39 cellular contexts compared by ENCODE assay signal in the genomic region with DNA sequence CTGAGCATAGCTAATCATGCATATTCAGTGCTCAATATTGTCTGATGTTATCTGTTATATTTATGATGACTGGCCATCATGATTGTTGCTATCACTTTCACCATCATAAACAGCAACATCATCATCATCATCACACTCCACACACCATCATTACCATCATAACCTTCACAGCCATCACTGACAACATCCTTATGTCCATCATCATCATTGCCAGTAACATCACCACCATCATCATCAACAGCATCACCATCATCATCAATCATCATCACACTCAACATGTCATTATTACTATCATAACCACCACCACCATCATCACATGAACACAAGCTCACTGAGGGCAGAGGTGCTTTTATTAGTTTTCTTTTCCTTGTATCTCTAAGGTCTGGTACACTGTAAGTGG.
"Had no signal": no experiment of that assay in that cellular context is flagged by ENCODE, and none has a peak within 500 bp of the region (broad histone marks: within the 10 kb centered on the region; RNA-seq: fewer than 3 reads in every experiment).

No MANE protein-coding gene starts in this region.

- H3K27me3 Mint-ChIP-seq: activated naive CD4-positive, alpha-beta T cell treated with anti-CD3 and anti-CD28 coated beads, Interleukin-2, amount 10 ng/mL, durations not matched to agents 7 days and 5 days; activated naive CD8-positive, alpha-beta T cell treated with anti-CD3 and anti-CD28 coated beads for 36 hours; activated naive CD8-positive, alpha-beta T cell treated with anti-CD3 and anti-CD28 coated beads, Interleukin-2, amount 10 ng/mL, durations not matched to agents 7 days and 5 days; brain; central memory CD8-positive, alpha-beta T cell had no signal

- H3K4me1 Mint-ChIP-seq: activated naive CD4-positive, alpha-beta T cell treated with anti-CD3 and anti-CD28 coated beads, Interleukin-2, amount 10 ng/mL, durations not matched to agents 7 days and 5 days; activated naive CD4-positive, alpha-beta T cell treated with anti-CD3 and anti-CD28 coated beads, Interleukin-2, amount 50 U/mL, for 24 hours; activated naive CD8-positive, alpha-beta T cell treated with anti-CD3 and anti-CD28 coated beads for 36 hours; activated naive CD8-positive, alpha-beta T cell treated with anti-CD3 and anti-CD28 coated beads, Interleukin-2, amount 10 ng/mL, durations not matched to agents 7 days and 5 days; activated naive CD8-positive, alpha-beta T cell treated with anti-CD3 and anti-CD28 coated beads, Interleukin-2, amount 50 U/mL, for 24 hours; activated T-helper 17 cell treated with anti-CD3 and anti-CD28 coated beads, Interleukin-2, amount 50 U/mL, for 72 hours; brain; central memory CD8-positive, alpha-beta T cell had no signal

- H3K36me3 ChIP-seq: adrenal gland, ascending aorta, brain microvascular endothelial cell, breast epithelium, cardiac muscle cell had no signal

- FAIRE-seq: astrocyte, bronchial epithelial cell had no signal

- H3K9me3 ChIP-seq: adrenal gland, ascending aorta, body of pancreas, breast epithelium had no signal

- ATAC-seq: activated naive CD4-positive, alpha-beta T cell treated with anti-CD3 and anti-CD28 coated beads, Interleukin-2, amount 50 U/mL, for 72 hours; activated naive CD8-positive, alpha-beta T cell treated with anti-CD3 and anti-CD28 coated beads, Interleukin-2, amount 50 U/mL, for 24 hours; activated T-cell treated with anti-CD3 and anti-CD28 coated beads, Interleukin-2, amount 50 U/mL, for 4 hours; activated T-cell treated with anti-CD3 and anti-CD28 coated beads, Interleukin-2, amount 50 U/mL, for 72 hours; activated T-helper 17 cell treated with anti-CD3 and anti-CD28 coated beads, Interleukin-2, amount 50 U/mL, for 72 hours; body of pancreas had no signal

- DNase-seq: activated effector memory CD4-positive, alpha-beta T cell treated with anti-CD3 and anti-CD28 coated beads, Interleukin-2, amount 50 U/mL, for 16 hours; activated effector memory CD4-positive, alpha-beta T cell treated with Interleukin-2 at 50 U/mL for 16 hours; activated gamma-delta T cell; activated gamma-delta T cell treated with Interleukin-2 at 50 U/mL for 16 hours; activated naive CD4-positive, alpha-beta T cell; activated naive CD4-positive, alpha-beta T cell treated with anti-CD3 and anti-CD28 coated beads for 36 hours; activated naive CD4-positive, alpha-beta T cell treated with anti-CD3 and anti-CD28 coated beads, Interleukin-2, amount 10 ng/mL, durations not matched to agents 7 days and 5 days; activated naive CD4-positive, alpha-beta T cell treated with anti-CD3 and anti-CD28 coated beads, Interleukin-2, amount 50 U/mL, for 16 hours; activated naive CD4-positive, alpha-beta T cell treated with Interleukin-2 at 50 U/mL for 16 hours; activated naive CD8-positive, alpha-beta T cell treated with anti-CD3 and anti-CD28 coated beads for 36 hours; activated naive CD8-positive, alpha-beta T cell treated with anti-CD3 and anti-CD28 coated beads, Interleukin-2, amount 10 ng/mL, durations not matched to agents 7 days and 5 days; activated naive CD8-positive, alpha-beta T cell treated with anti-CD3 and anti-CD28 coated beads, Interleukin-2, amount 50 U/mL, for 24 hours; activated T-cell treated with anti-CD3 and anti-CD28 coated beads, Interleukin-2, amount 50 U/mL, for 24 hours; activated T-cell treated with anti-CD3 and anti-CD28 coated beads, Interleukin-2, amount 50 U/mL, for 4 hours; activated T-cell treated with anti-CD3 and anti-CD28 coated beads, Interleukin-2, amount 50 U/mL, for 48 hours; activated T-cell treated with anti-CD3 and anti-CD28 coated beads, Interleukin-2, amount 50 U/mL, for 72 hours; adrenal gland; amniotic stem cell; amygdala; anterior cingulate cortex; aorta; body of pancreas; brain microvascular endothelial cell; caudate nucleus; central memory CD4-positive, alpha-beta T cell; cerebellar nuclear complex had no signal

- H3K27ac Mint-ChIP-seq: activated naive CD4-positive, alpha-beta T cell treated with anti-CD3 and anti-CD28 coated beads for 36 hours; activated naive CD4-positive, alpha-beta T cell treated with anti-CD3 and anti-CD28 coated beads, Interleukin-2, amount 10 ng/mL, durations not matched to agents 7 days and 5 days; activated naive CD4-positive, alpha-beta T cell treated with anti-CD3 and anti-CD28 coated beads, Interleukin-2, amount 50 U/mL, for 24 hours; activated naive CD4-positive, alpha-beta T cell treated with anti-CD3 and anti-CD28 coated beads, Interleukin-2, amount 50 U/mL, for 72 hours; activated naive CD8-positive, alpha-beta T cell; activated naive CD8-positive, alpha-beta T cell treated with anti-CD3 and anti-CD28 coated beads for 36 hours; activated naive CD8-positive, alpha-beta T cell treated with anti-CD3 and anti-CD28 coated beads, Interleukin-2, amount 10 ng/mL, durations not matched to agents 7 days and 5 days; activated naive CD8-positive, alpha-beta T cell treated with anti-CD3 and anti-CD28 coated beads, Interleukin-2, amount 50 U/mL, for 24 hours; activated T-cell treated with anti-CD3 and anti-CD28 coated beads, Interleukin-2, amount 50 U/mL, for 24 hours; activated T-cell treated with anti-CD3 and anti-CD28 coated beads, Interleukin-2, amount 50 U/mL, for 72 hours; activated T-helper 1 cell treated with anti-CD3 and anti-CD28 coated beads, Interleukin-12 subunit alpha, Interleukin-12 subunit beta, Interleukin-2, Interleukin-4 antibody, amounts not matched to agents 30 ng/mL and 10 ng/mL and 1 ng/mL, durations not matched to agents 14 hours and 24 hours and 36 hours; activated T-helper 17 cell treated with anti-CD3 and anti-CD28 coated beads, Interleukin-2, amount 50 U/mL, for 72 hours; activated T-helper 2 cell treated with anti-CD3 and anti-CD28 coated beads, Interferon-gamma antibody, Interleukin-2, Interleukin-4, amounts not matched to agents 10 μg/mL and 5 μg/mL and 100 μg/mL, durations not matched to agents 14 hours and 24 hours and 36 hours; brain had no signal

- H3K36me3 Mint-ChIP-seq: activated naive CD4-positive, alpha-beta T cell treated with anti-CD3 and anti-CD28 coated beads, Interleukin-2, amount 10 ng/mL, durations not matched to agents 7 days and 5 days; activated naive CD4-positive, alpha-beta T cell treated with anti-CD3 and anti-CD28 coated beads, Interleukin-2, amount 50 U/mL, for 24 hours; activated naive CD4-positive, alpha-beta T cell treated with anti-CD3 and anti-CD28 coated beads, Interleukin-2, amount 50 U/mL, for 72 hours; activated naive CD8-positive, alpha-beta T cell; activated naive CD8-positive, alpha-beta T cell treated with anti-CD3 and anti-CD28 coated beads for 36 hours; activated naive CD8-positive, alpha-beta T cell treated with anti-CD3 and anti-CD28 coated beads, Interleukin-2, amount 10 ng/mL, durations not matched to agents 7 days and 5 days; brain had no signal

- H3K4me1 ChIP-seq: adrenal gland, ascending aorta, body of pancreas, breast epithelium had no signal

- H3K9me3 Mint-ChIP-seq: activated naive CD4-positive, alpha-beta T cell treated with anti-CD3 and anti-CD28 coated beads for 36 hours; activated naive CD4-positive, alpha-beta T cell treated with anti-CD3 and anti-CD28 coated beads, Interleukin-2, amount 50 U/mL, for 24 hours; activated naive CD8-positive, alpha-beta T cell treated with anti-CD3 and anti-CD28 coated beads for 36 hours; activated naive CD8-positive, alpha-beta T cell treated with anti-CD3 and anti-CD28 coated beads, Interleukin-2, amount 10 ng/mL, durations not matched to agents 7 days and 5 days; activated naive CD8-positive, alpha-beta T cell treated with anti-CD3 and anti-CD28 coated beads, Interleukin-2, amount 50 U/mL, for 24 hours; activated T-cell treated with anti-CD3 and anti-CD28 coated beads, Interleukin-2, amount 50 U/mL, for 24 hours; activated T-cell treated with anti-CD3 and anti-CD28 coated beads, Interleukin-2, amount 50 U/mL, for 4 hours; activated T-helper 1 cell treated with anti-CD3 and anti-CD28 coated beads, Interleukin-12 subunit alpha, Interleukin-12 subunit beta, Interleukin-2, Interleukin-4 antibody, amounts not matched to agents 30 ng/mL and 10 ng/mL and 1 ng/mL, durations not matched to agents 14 hours and 24 hours and 36 hours; activated T-helper 17 cell treated with anti-CD3 and anti-CD28 coated beads, Interleukin-2, amount 50 U/mL, for 72 hours; activated T-helper 2 cell treated with anti-CD3 and anti-CD28 coated beads, Interferon-gamma antibody, Interleukin-2, Interleukin-4, amounts not matched to agents 10 μg/mL and 5 μg/mL and 100 μg/mL, durations not matched to agents 14 hours and 24 hours and 36 hours; central memory CD8-positive, alpha-beta T cell had no signal

- H3K4me3 ChIP-seq: adrenal gland, ascending aorta, body of pancreas, breast epithelium, cardiac muscle cell had no signal

- H3K27ac ChIP-seq: adrenal gland, ascending aorta, body of pancreas, brain microvascular endothelial cell, breast epithelium, cardiac muscle cell had no signal

- H3K4me3 Mint-ChIP-seq: activated naive CD4-positive, alpha-beta T cell treated with anti-CD3 and anti-CD28 coated beads for 36 hours; activated naive CD4-positive, alpha-beta T cell treated with anti-CD3 and anti-CD28 coated beads, Interleukin-2, amount 10 ng/mL, durations not matched to agents 7 days and 5 days; activated naive CD4-positive, alpha-beta T cell treated with anti-CD3 and anti-CD28 coated beads, Interleukin-2, amount 50 U/mL, for 24 hours; activated naive CD8-positive, alpha-beta T cell; activated naive CD8-positive, alpha-beta T cell treated with anti-CD3 and anti-CD28 coated beads for 36 hours; activated naive CD8-positive, alpha-beta T cell treated with anti-CD3 and anti-CD28 coated beads, Interleukin-2, amount 10 ng/mL, durations not matched to agents 7 days and 5 days; activated naive CD8-positive, alpha-beta T cell treated with anti-CD3 and anti-CD28 coated beads, Interleukin-2, amount 50 U/mL, for 24 hours; activated T-cell treated with anti-CD3 and anti-CD28 coated beads, Interleukin-2, amount 50 U/mL, for 24 hours; activated T-cell treated with anti-CD3 and anti-CD28 coated beads, Interleukin-2, amount 50 U/mL, for 4 hours; activated T-cell treated with anti-CD3 and anti-CD28 coated beads, Interleukin-2, amount 50 U/mL, for 72 hours; activated T-helper 1 cell treated with anti-CD3 and anti-CD28 coated beads, Interleukin-12 subunit alpha, Interleukin-12 subunit beta, Interleukin-2, Interleukin-4 antibody, amounts not matched to agents 30 ng/mL and 10 ng/mL and 1 ng/mL, durations not matched to agents 14 hours and 24 hours and 36 hours; activated T-helper 17 cell treated with anti-CD3 and anti-CD28 coated beads, Interleukin-2, amount 50 U/mL, for 72 hours; brain; central memory CD8-positive, alpha-beta T cell had no signal

- H3K27me3 ChIP-seq: adrenal gland, ascending aorta, body of pancreas, brain microvascular endothelial cell, breast epithelium, cardiac muscle cell had no signal
